ENCODE assay signal across 14 cellular contexts in genomic region chr15:83014205-83014653, GRCh38. TPM values are rescaled to one million over a fixed set of nuclear protein-coding genes. Genes with fewer than 3 reads are reported as not detected.
DNase-seq lines count a peak whose midpoint lies in the region; ATAC-seq and TF ChIP-seq lines count a peak whose summit lies in the region.
"Had no signal": no experiment of that assay in that cellular context is flagged by ENCODE, and none has a peak within 500 bp of the region (broad histone marks: within the 10 kb centered on the region; RNA-seq: fewer than 3 reads in every experiment).

No MANE protein-coding gene starts in this region.

- CTCF ChIA-PET in SK-N-SH (lab: Yijun Ruan, JAX), result interaction anchor here (1.0 kb wide), 1 partner anchor 13 kb away, joined by 3 read pairs; no protein-coding TSS in a partner anchor

- TF ChIP-seq EP300 in SK-N-SH (IDR thresholded peaks at IDR 0.05; ENCODE audit: borderline replicate concordance in 1 of 2, low read depth in 1 of 2, low read length in 1 of 2), result no peak

- no peak overlapping the region for H2AFZ ChIP-seq in SK-N-SH (ENCODE audit: low read depth)

- H3K4me1 ChIP-seq in DOHH2 (ENCODE audit: control insufficient read depth, low read length) (peaks cover 23% of the 10 kb centered on the region), SK-N-SH (ENCODE audit: control insufficient read depth in 1 of 2, insufficient read depth in 2 of 2, low read depth in 1 of 2, low read length in 1 of 2) (peaks cover 12 to 27% of the 10 kb centered on the region in 2 experiments; a peak in 3 of 4 replicates)

- H3K36me3 ChIP-seq in DOHH2 (ENCODE audit: control insufficient read depth, low read length) (peaks cover 40% of the 10 kb centered on the region), SK-N-SH (replicated peaks in 1 of 2; ENCODE audit: control insufficient read depth in 1 of 2, insufficient read depth in 2 of 2, low read length in 1 of 2) (peaks cover 27 to 32% of the 10 kb centered on the region in 2 experiments)

- no peak for TF ChIP-seq RAD21 in SK-N-SH (IDR thresholded peaks at IDR 0.05; ENCODE audit: low read length)

- peaks cover 31% of the 10 kb centered on the region for H3K79me2 ChIP-seq in DOHH2 (ENCODE audit: control insufficient read depth, low read length)
- H3K79me2 ChIP-seq in SK-N-SH (ENCODE audit: insufficient read depth), result peaks cover 15% of the 10 kb centered on the region

- H3K36me3 Mint-ChIP-seq in naive thymus-derived CD8-positive, alpha-beta T cell, result peaks cover 0 to 42% (median 0%) of the 10 kb centered on the region in 3 donors

- ATAC-seq in naive thymus-derived CD8-positive, alpha-beta T cell, result no peak
- ATAC-seq in GM18868 (IDR thresholded peaks at IDR 0.05; ENCODE audit: unreplicated experiment), result no peak
- ATAC-seq: left colon had no signal

- no peak overlapping the region for H3K4me3 ChIP-seq in DOHH2 (ENCODE audit: low read length)
- no peak overlapping the region for H3K4me3 ChIP-seq in SK-N-SH (ENCODE audit: low read depth in 2 of 2, low read length in 1 of 2)

- H3K9ac ChIP-seq in SK-N-SH, result no peak overlapping the region

- no peaks in the 10 kb centered on the region for H3K9me3 ChIP-seq in DOHH2 (ENCODE audit: control insufficient read depth, insufficient read depth, low read length)
- no peaks in the 10 kb centered on the region for H3K9me3 ChIP-seq in SK-N-SH
- H3K9me3 ChIP-seq: Caco-2 had no signal

- H3K27me3 ChIP-seq in DOHH2 (ENCODE audit: control insufficient read depth, low read length) (no peaks in the 10 kb centered on the region), SK-N-SH (ENCODE audit: insufficient read depth) (no peaks in the 10 kb centered on the region)

- H3F3A ChIP-seq in DOHH2 (ENCODE audit: control insufficient read depth, insufficient read depth) (peaks cover 23% of the 10 kb centered on the region), SK-N-SH (replicated peaks; ENCODE audit: insufficient read depth) (peaks cover 19% of the 10 kb centered on the region)

- H3K9me2 ChIP-seq in DOHH2 (replicated peaks; ENCODE audit: control insufficient read depth, low read length) (no peaks in the 10 kb centered on the region), SK-N-SH (no peaks in the 10 kb centered on the region)

- peak overlapping the region; percentile 24 to 88 (median 66) for H3K27ac Mint-ChIP-seq in naive thymus-derived CD8-positive, alpha-beta T cell

- H3K27me3 Mint-ChIP-seq in naive thymus-derived CD8-positive, alpha-beta T cell, result no peaks in the 10 kb centered on the region

- TF ChIP-seq CTCF in DOHH2 (IDR thresholded peaks at IDR 0.05; ENCODE audit: low read depth, low read length, poor library complexity, severe bottlenecking), result no peak
- no peak for TF ChIP-seq CTCF in SK-N-SH (IDR thresholded peaks at IDR 0.05)

- no peak overlapping the region for H3K4me3 Mint-ChIP-seq in naive thymus-derived CD8-positive, alpha-beta T cell
- H3K4me3 Mint-ChIP-seq: HFFc6 had no signal

- POLR2A ChIA-PET in naive thymus-derived CD8-positive, alpha-beta T cell (lab: Charles Lee), result interaction anchor here (2.4 kb wide), 1 partner anchor 28 kb away, joined by 12 read pairs; the partner anchor contains the start of gene RAMAC
- POLR2A ChIA-PET in SK-N-SH (lab: Yijun Ruan, JAX), result no interaction called here

- H3K4me2 ChIP-seq in DOHH2 (ENCODE audit: low read length) (0 out of 2 replicates have a peak overlapping the region, but pooled peaks have one; percentile 17), SK-N-SH (no peak overlapping the region)

- H3K27ac ChIP-seq in DOHH2 (ENCODE audit: low read depth, low read length), result no peak overlapping the region
- H3K27ac ChIP-seq in SK-N-SH (ENCODE audit: low read depth in 2 of 2, low read length in 1 of 2), result peak overlapping the region in 1 of 2 experiments; percentile 25; a peak in 1 of 4 replicates

- 96% methylated on average over 5 of the region's 5 CpGs for WGBS in SK-N-SH (ENCODE audit: low lambda C conversion rate)

- H3K9me3 Mint-ChIP-seq in naive thymus-derived CD8-positive, alpha-beta T cell, result no peaks in the 10 kb centered on the region
- H3K9me3 Mint-ChIP-seq: HFFc6 had no signal

- H3K4me1 Mint-ChIP-seq in naive thymus-derived CD8-positive, alpha-beta T cell, result peaks cover 34 to 51% (median 45%) of the 10 kb centered on the region in 4 donors

- H4K20me1 ChIP-seq in DOHH2 (ENCODE audit: control insufficient read depth, insufficient read depth, low read depth, low read length) (peaks cover 8% of the 10 kb centered on the region; the same call in 1 of the 2 replicates), SK-N-SH (ENCODE audit: insufficient read depth) (peaks cover 6% of the 10 kb centered on the region; the same call in 1 of the 2 replicates)

- DNase-seq in NCI-H2171 treated with DMSO at 0.1 percent for 48 hours (lab: John Stamatoyannopoulos, UW), result peak; percentile 10
- no peak for DNase-seq in NCI-H2171 (lab: John Stamatoyannopoulos, UW)
- DNase-seq in UCSD-AML1 (lab: John Stamatoyannopoulos, UW; ENCODE audit: unreplicated experiment), result peak; percentile 14
- DNase-seq in naive thymus-derived CD8-positive, alpha-beta T cell, result no peak
- no peak for DNase-seq in SK-N-SH
- no peak for DNase-seq in stimulated activated CD4-positive, alpha-beta T cell treated with anti-CD3 and anti-CD28 coated beads, Interleukin-15, amount 100 ng/mL, for 24 hours
- DNase-seq: aorta, Caco-2, HFFc6, hippocampal formation, left colon, SHP77 treated with DMSO at 0.1 percent for 48 hours had no signal

TF ChIP-seq in SK-N-SH, 30 proteins besides CTCF, POLR2A, EP300 and RAD21:
- TF ChIP-seq EZH2phosphoT487 (IDR thresholded peaks at IDR 0.05; ENCODE audit: borderline replicate concordance, low read depth), result no peak
- TF ChIP-seq POLR2AphosphoS5 (IDR thresholded peaks at IDR 0.05; ENCODE audit: low read depth, low read length), result no peak; the same call in 1 of the 2 replicates
- TF ChIP-seq YY1 (IDR thresholded peaks at IDR 0.05; ENCODE audit: low read depth), result no peak
- TF ChIP-seq RXRA (IDR thresholded peaks at IDR 0.05; ENCODE audit: borderline replicate concordance, low read depth), result no peak
- no peak for TF ChIP-seq IRF3 (IDR thresholded peaks at IDR 0.05; ENCODE audit: low read depth, low read length)
- no peak for TF ChIP-seq CHD2 (IDR thresholded peaks at IDR 0.05; ENCODE audit: low read length, partially characterized antibody)
- TF ChIP-seq USF1 (IDR thresholded peaks at IDR 0.05; ENCODE audit: borderline replicate concordance, low read depth), result no peak
- no peak for TF ChIP-seq NFIC (IDR thresholded peaks at IDR 0.05; ENCODE audit: borderline replicate concordance)
TF ChIP-seq in SK-N-SH: peak in this region for 0.

RNA-seq across cellular contexts. Expression of gene C15orf40, which starts 2.8 kb away (rescaled TPM):
- total RNA-seq in naive thymus-derived CD8-positive, alpha-beta T cell, result 10 to 100 TPM; 48.4 to 49.9 TPM
- 10 to 100 TPM; 56.2 to 87.5 (median 67.8) TPM for polyA plus RNA-seq in naive thymus-derived CD8-positive, alpha-beta T cell
- 44.1 and 46.6 TPM in 2 replicates for polyA plus RNA-seq in SK-N-SH (2012; rRNA removed)
- polyA plus RNA-seq in SK-N-SH (2012; cell fraction: cytosol; rRNA removed), result 49.9 and 51.1 TPM in 2 replicates
- polyA plus RNA-seq in SK-N-SH (2012; cell fraction: nucleus; rRNA removed), result 17.7 and 20.9 TPM in 2 replicates

RNA-seq across cellular contexts. Expression of gene RAMAC, which starts 28.2 kb away (rescaled TPM):
- 10 to 100 TPM; 17.5 to 22.3 TPM for total RNA-seq in naive thymus-derived CD8-positive, alpha-beta T cell
- 10 to 100 TPM; 28.5 to 35.0 (median 31.7) TPM for polyA plus RNA-seq in naive thymus-derived CD8-positive, alpha-beta T cell
- 25.9 and 33.3 TPM in 2 replicates for polyA plus RNA-seq in SK-N-SH (2012; rRNA removed)
- 37.4 and 44.7 TPM in 2 replicates for polyA plus RNA-seq in SK-N-SH (2012; cell fraction: cytosol; rRNA removed)
- 11.1 and 12.5 TPM in 2 replicates for polyA plus RNA-seq in SK-N-SH (2012; cell fraction: nucleus; rRNA removed)

RNA-seq across cellular contexts. Expression of gene BTBD1, which starts 52.8 kb away (rescaled TPM):
- 10 to 100 TPM; 42.9 to 43.3 TPM for total RNA-seq in naive thymus-derived CD8-positive, alpha-beta T cell
- polyA plus RNA-seq in naive thymus-derived CD8-positive, alpha-beta T cell, result 10 to 100 TPM; 36.0 to 40.6 (median 37.0) TPM
- 34.4 and 42.5 TPM in 2 replicates for polyA plus RNA-seq in SK-N-SH (2012; rRNA removed)
- polyA plus RNA-seq in SK-N-SH (2012; cell fraction: cytosol; rRNA removed), result 51.2 and 56.5 TPM in 2 replicates
- polyA plus RNA-seq in SK-N-SH (2012; cell fraction: nucleus; rRNA removed), result 15.6 and 26.7 TPM in 2 replicates

Comparison
In these comparisons a context has a peak if more than half of its experiments do, and no peak if none do; other contexts are left out.
1. DNase-seq: peak in NCI-H2171 treated with DMSO at 0.1 percent for 48 hours (single experiment) and UCSD-AML1 (single experiment); none in NCI-H2171 (single experiment), naive thymus-derived CD8-positive, alpha-beta T cell (0 of 10), SK-N-SH (single experiment) and stimulated activated CD4-positive, alpha-beta T cell treated with anti-CD3 and anti-CD28 coated beads, Interleukin-15, amount 100 ng/mL, for 24 hours (single experiment).